Comparison of ENCODE assay signal across 22 cellular contexts in genomic region chr3:42277676-42278075, GRCh38.
"Had no signal": no experiment of that assay in that cellular context is flagged by ENCODE, and none has a peak within 500 bp of the region (broad histone marks: within the 10 kb centered on the region; RNA-seq: fewer than 3 reads in every experiment).

No MANE protein-coding gene starts in this region.

- H3K4me3 ChIP-seq: colonic mucosa, gastrocnemius medialis, neural progenitor cell, right lobe of liver, vagina had no signal

- DNase-seq: activated CD4-positive, alpha-beta T cell treated with anti-CD3 and anti-CD28 coated beads, Interleukin-2, amount 10 ng/mL, durations not matched to agents 24 days and 14 days; activated CD4-positive, CD25-positive, alpha-beta regulatory T cell treated with anti-CD3 and anti-CD28 coated beads, Interleukin-2, amount 50 U/mL, for 72 hours; activated CD8-positive, alpha-beta memory T cell treated with anti-CD3 and anti-CD28 coated beads, Interleukin-2, amount 10 ng/mL, durations not matched to agents 7 days and 5 days; activated CD8-positive, alpha-beta T cell treated with anti-CD3 and anti-CD28 coated beads for 36 hours; activated naive CD8-positive, alpha-beta T cell treated with anti-CD3 and anti-CD28 coated beads, Interleukin-2, amount 50 U/mL, for 24 hours; activated T-cell treated with anti-CD3 and anti-CD28 coated beads, Interleukin-2, amount 50 U/mL, for 48 hours; colonic mucosa; effector memory CD4-positive, alpha-beta T cell; gastrocnemius medialis; glutamatergic neuron; kidney; left colon; mammary epithelial cell; naive thymus-derived CD8-positive, alpha-beta T cell; occipital lobe; right lobe of liver; stimulated activated CD4-positive, alpha-beta T cell treated with anti-CD3 and anti-CD28 coated beads, Interleukin-2, amount 100 ng/mL, for 48 hours; stimulated activated naive CD8-positive, alpha-beta T cell treated with anti-CD3 and anti-CD28 coated beads, Interleukin-15, Interleukin-2, amounts not matched to agents 100 U/mL and 50 U/mL, for 24 hours; T-helper 17 cell; T1000 had no signal
